In genomic region chr1:966603-967295, GRCh38 we compare ENCODE assay signal across 8 cellular contexts. TPM values are rescaled to one million over a fixed set of nuclear protein-coding genes. Genes with fewer than 3 reads are reported as not detected.
DNase-seq lines count a peak whose midpoint lies in the region; ATAC-seq and TF ChIP-seq lines count a peak whose summit lies in the region.

No MANE protein-coding gene starts in this region.

- H3K36me3 ChIP-seq in RWPE2 (ENCODE audit: low read depth), result peaks cover 11% of the 10 kb centered on the region

- in situ Hi-C loops in G401 (cut with HindIII; ENCODE audit: low sequenced_read_pairs), result no loop called here

- DNase-seq in RWPE2 (ENCODE audit: low spot score) (no peak), left cardiac atrium (peak; percentile 82), retinal pigment epithelial cell (ENCODE audit: low read depth) (no peak), NCI-H526 treated with DMSO at 0.1 percent for 48 hours (lab: John Stamatoyannopoulos, UW) (no peak), G401 (ENCODE audit: low spot score) (no peak)
- peak; percentile 89 for DNase-seq in activated naive CD4-positive, alpha-beta T cell treated with anti-CD3 and anti-CD28 coated beads, Interleukin-2, amount 50 U/mL, for 16 hours

- H3K27me3 ChIP-seq in RWPE2 (ENCODE audit: insufficient read depth, poor library complexity, severe bottlenecking), result no peaks in the 10 kb centered on the region

- no peaks in the 10 kb centered on the region for H3K4me1 ChIP-seq in RWPE2 (ENCODE audit: insufficient read depth, poor library complexity, severe bottlenecking)

- ATAC-seq in GM18511 (IDR thresholded peaks at IDR 0.05; ENCODE audit: unreplicated experiment) (peak; percentile 78), HG03025 (IDR thresholded peaks at IDR 0.05; ENCODE audit: low FRiP score, unreplicated experiment) (peak; percentile 51), RWPE2 (ENCODE audit: low read depth) (peak; percentile 77), left cardiac atrium (peak; percentile 78 to 87)

- peak overlapping the region; percentile 89 for H3K27ac ChIP-seq in RWPE2 (ENCODE audit: poor library complexity, severe bottlenecking)

- TF ChIP-seq CTCF in RWPE2 (IDR thresholded peaks at IDR 0.05; ENCODE audit: poor library complexity, severe bottlenecking) (no peak), retinal pigment epithelial cell (conservative IDR thresholded peaks at IDR 0.05; ENCODE audit: low read depth, low read length) (no peak)

- H3K9me3 ChIP-seq in RWPE2 (ENCODE audit: severe bottlenecking), result no peaks in the 10 kb centered on the region

- intact Hi-C loops in left cardiac atrium (cut with DNase I), result no loop called here

- H3K4me3 ChIP-seq in RWPE2 (ENCODE audit: severe bottlenecking) (peak overlapping the region; percentile 61), retinal pigment epithelial cell (ENCODE audit: low read length) (peak overlapping the region; percentile 58)

RNA-seq across cellular contexts. Expression of gene PLEKHN1, which starts 0.5 kb away (rescaled TPM):
- under 1 TPM; 0.38 to 0.50 TPM for total RNA-seq in left cardiac atrium
- total RNA-seq in G401 (2014; rRNA removed; shearing (Covaris generic)), result 4.3 and 5.5 TPM in 2 replicates

RNA-seq across cellular contexts. Expression of gene KLHL17, which starts 6.4 kb away (rescaled TPM):
- 1 to 10 TPM; 5.7 to 8.2 TPM for total RNA-seq in left cardiac atrium
- 23.3 and 25.4 TPM in 2 replicates for total RNA-seq in G401 (2014; rRNA removed; shearing (Covaris generic))

RNA-seq across cellular contexts. Expression of gene NOC2L, which starts 7.7 kb away (rescaled TPM):
- 10 to 100 TPM; 38.1 to 48.7 TPM for total RNA-seq in left cardiac atrium
- total RNA-seq in G401 (2014; rRNA removed; shearing (Covaris generic)), result 193 and 221 TPM in 2 replicates

RNA-seq across cellular contexts. Expression of gene PERM1, which starts 15.1 kb away (rescaled TPM):
- total RNA-seq in left cardiac atrium, result 10 to 100 TPM; 78.9 to 85.5 TPM
- 0.17 TPM in 1 of 2 replicates, not detected in the other for total RNA-seq in G401 (2014; rRNA removed; shearing (Covaris generic))

RNA-seq across cellular contexts. Expression of gene HES4, which starts 33.1 kb away (rescaled TPM):
- total RNA-seq in left cardiac atrium, result 10 to 100 TPM; 42.1 to 68.3 TPM
- 27.5 and 66.5 TPM in 2 replicates for total RNA-seq in G401 (2014; rRNA removed; shearing (Covaris generic))

Comparison
In these comparisons a context has a peak if more than half of its experiments do, and no peak if none do; other contexts are left out.
1. DNase-seq: peak in activated naive CD4-positive, alpha-beta T cell treated with anti-CD3 and anti-CD28 coated beads, Interleukin-2, amount 50 U/mL, for 16 hours (single experiment) and left cardiac atrium (single experiment); none in RWPE2 (single experiment), retinal pigment epithelial cell (single experiment), NCI-H526 treated with DMSO at 0.1 percent for 48 hours (single experiment) and G401 (single experiment).
2. Peak in every context shown above with its lines, with median percentiles within 50 percentile points of each other: ATAC-seq.